Comparison of ENCODE assay signal across 1 cellular context in the genomic region with DNA sequence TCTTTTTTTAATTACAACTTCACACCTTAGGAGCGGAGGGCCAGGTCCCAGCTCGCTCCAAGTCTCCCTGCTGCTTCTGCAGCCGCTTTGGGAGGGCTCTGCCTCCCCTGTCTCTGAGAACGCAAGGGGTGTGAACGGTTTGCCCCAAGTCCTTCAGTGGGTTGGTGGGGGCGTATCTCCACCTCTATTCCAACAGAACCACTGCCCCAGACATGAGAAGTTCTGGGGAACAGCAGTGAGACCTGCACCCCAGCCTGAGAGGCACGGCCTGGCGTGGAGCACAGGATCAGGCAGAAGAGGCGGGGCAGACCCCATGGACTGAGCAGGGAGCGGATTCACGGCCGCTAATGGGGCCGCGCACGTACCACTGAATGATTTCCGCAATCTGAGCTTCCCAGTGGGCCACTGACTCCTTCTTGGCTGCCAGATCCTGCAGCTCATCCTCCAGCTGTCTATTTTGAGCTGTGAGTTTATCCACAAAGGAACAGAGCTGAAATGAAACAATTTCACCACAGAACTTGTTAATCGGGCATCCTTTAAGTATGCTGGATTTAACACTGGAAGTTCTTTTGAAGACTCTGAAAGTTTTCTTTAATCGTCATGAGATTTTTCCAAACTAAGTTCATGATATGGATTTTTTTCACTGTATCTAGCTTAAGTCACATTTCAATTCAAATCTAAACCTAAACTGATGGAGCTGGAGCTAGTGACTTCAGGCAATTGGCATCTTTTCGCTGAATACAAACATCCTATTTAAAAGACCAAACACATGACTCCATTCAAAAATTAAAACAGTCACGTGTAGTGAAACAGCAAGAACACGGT.
TF ChIP-seq lines count a peak whose summit lies in the region.

No MANE protein-coding gene starts in this region.

TF ChIP-seq in H1, 55 proteins besides CTCF, POLR2A, EP300 and RAD21:
- TF ChIP-seq ASH2L (IDR thresholded peaks at IDR 0.05; ENCODE audit: low read length) (no peak), GTF2F1 (IDR thresholded peaks at IDR 0.05; ENCODE audit: borderline replicate concordance, low read depth, low read length) (no peak), CREB1 (IDR thresholded peaks at IDR 0.05) (no peak), KDM5A (IDR thresholded peaks at IDR 0.05; ENCODE audit: low read length) (no peak), NANOG (IDR thresholded peaks at IDR 0.05; ENCODE audit: insufficient read depth, low read depth, low read length, poor library complexity, severe bottlenecking) (no peak), SIRT6 (IDR thresholded peaks at IDR 0.05; ENCODE audit: low read length) (no peak), PHF8 (conservative IDR thresholded peaks at IDR 0.05; ENCODE audit: low read depth, low read length) (no peak), TAF7 (optimal IDR thresholded peaks at IDR 0.05; ENCODE audit: borderline replicate concordance, low read depth, low read length) (no peak), EGR1 (IDR thresholded peaks at IDR 0.05; ENCODE audit: borderline replicate concordance, low read depth, low read length) (no peak), RNF2 (IDR thresholded peaks at IDR 0.05; ENCODE audit: borderline replicate concordance, low read depth, low read length, missing control alignments, poor library complexity, severe bottlenecking) (no peak), TBP (IDR thresholded peaks at IDR 0.05; ENCODE audit: low read depth, low read length) (no peak), SRF (IDR thresholded peaks at IDR 0.05; ENCODE audit: low read depth, low read length) (no peak), CHD2 (IDR thresholded peaks at IDR 0.05; ENCODE audit: low read length) (no peak)
- TF ChIP-seq, protein P1, sequence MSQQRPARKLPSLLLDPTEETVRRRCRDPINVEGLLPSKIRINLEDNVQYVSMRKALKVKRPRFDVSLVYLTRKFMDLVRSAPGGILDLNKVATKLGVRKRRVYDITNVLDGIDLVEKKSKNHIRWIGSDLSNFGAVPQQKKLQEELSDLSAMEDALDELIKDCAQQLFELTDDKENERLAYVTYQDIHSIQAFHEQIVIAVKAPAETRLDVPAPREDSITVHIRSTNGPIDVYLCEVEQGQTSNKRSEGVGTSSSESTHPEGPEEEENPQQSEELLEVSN (IDR thresholded peaks at IDR 0.05): no peak
- TF ChIP-seq, protein P2, sequence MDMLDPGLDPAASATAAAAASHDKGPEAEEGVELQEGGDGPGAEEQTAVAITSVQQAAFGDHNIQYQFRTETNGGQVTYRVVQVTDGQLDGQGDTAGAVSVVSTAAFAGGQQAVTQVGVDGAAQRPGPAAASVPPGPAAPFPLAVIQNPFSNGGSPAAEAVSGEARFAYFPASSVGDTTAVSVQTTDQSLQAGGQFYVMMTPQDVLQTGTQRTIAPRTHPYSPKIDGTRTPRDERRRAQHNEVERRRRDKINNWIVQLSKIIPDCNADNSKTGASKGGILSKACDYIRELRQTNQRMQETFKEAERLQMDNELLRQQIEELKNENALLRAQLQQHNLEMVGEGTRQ (IDR thresholded peaks at IDR 0.05; ENCODE audit: low read length): no peak
- TF ChIP-seq, protein P3, sequence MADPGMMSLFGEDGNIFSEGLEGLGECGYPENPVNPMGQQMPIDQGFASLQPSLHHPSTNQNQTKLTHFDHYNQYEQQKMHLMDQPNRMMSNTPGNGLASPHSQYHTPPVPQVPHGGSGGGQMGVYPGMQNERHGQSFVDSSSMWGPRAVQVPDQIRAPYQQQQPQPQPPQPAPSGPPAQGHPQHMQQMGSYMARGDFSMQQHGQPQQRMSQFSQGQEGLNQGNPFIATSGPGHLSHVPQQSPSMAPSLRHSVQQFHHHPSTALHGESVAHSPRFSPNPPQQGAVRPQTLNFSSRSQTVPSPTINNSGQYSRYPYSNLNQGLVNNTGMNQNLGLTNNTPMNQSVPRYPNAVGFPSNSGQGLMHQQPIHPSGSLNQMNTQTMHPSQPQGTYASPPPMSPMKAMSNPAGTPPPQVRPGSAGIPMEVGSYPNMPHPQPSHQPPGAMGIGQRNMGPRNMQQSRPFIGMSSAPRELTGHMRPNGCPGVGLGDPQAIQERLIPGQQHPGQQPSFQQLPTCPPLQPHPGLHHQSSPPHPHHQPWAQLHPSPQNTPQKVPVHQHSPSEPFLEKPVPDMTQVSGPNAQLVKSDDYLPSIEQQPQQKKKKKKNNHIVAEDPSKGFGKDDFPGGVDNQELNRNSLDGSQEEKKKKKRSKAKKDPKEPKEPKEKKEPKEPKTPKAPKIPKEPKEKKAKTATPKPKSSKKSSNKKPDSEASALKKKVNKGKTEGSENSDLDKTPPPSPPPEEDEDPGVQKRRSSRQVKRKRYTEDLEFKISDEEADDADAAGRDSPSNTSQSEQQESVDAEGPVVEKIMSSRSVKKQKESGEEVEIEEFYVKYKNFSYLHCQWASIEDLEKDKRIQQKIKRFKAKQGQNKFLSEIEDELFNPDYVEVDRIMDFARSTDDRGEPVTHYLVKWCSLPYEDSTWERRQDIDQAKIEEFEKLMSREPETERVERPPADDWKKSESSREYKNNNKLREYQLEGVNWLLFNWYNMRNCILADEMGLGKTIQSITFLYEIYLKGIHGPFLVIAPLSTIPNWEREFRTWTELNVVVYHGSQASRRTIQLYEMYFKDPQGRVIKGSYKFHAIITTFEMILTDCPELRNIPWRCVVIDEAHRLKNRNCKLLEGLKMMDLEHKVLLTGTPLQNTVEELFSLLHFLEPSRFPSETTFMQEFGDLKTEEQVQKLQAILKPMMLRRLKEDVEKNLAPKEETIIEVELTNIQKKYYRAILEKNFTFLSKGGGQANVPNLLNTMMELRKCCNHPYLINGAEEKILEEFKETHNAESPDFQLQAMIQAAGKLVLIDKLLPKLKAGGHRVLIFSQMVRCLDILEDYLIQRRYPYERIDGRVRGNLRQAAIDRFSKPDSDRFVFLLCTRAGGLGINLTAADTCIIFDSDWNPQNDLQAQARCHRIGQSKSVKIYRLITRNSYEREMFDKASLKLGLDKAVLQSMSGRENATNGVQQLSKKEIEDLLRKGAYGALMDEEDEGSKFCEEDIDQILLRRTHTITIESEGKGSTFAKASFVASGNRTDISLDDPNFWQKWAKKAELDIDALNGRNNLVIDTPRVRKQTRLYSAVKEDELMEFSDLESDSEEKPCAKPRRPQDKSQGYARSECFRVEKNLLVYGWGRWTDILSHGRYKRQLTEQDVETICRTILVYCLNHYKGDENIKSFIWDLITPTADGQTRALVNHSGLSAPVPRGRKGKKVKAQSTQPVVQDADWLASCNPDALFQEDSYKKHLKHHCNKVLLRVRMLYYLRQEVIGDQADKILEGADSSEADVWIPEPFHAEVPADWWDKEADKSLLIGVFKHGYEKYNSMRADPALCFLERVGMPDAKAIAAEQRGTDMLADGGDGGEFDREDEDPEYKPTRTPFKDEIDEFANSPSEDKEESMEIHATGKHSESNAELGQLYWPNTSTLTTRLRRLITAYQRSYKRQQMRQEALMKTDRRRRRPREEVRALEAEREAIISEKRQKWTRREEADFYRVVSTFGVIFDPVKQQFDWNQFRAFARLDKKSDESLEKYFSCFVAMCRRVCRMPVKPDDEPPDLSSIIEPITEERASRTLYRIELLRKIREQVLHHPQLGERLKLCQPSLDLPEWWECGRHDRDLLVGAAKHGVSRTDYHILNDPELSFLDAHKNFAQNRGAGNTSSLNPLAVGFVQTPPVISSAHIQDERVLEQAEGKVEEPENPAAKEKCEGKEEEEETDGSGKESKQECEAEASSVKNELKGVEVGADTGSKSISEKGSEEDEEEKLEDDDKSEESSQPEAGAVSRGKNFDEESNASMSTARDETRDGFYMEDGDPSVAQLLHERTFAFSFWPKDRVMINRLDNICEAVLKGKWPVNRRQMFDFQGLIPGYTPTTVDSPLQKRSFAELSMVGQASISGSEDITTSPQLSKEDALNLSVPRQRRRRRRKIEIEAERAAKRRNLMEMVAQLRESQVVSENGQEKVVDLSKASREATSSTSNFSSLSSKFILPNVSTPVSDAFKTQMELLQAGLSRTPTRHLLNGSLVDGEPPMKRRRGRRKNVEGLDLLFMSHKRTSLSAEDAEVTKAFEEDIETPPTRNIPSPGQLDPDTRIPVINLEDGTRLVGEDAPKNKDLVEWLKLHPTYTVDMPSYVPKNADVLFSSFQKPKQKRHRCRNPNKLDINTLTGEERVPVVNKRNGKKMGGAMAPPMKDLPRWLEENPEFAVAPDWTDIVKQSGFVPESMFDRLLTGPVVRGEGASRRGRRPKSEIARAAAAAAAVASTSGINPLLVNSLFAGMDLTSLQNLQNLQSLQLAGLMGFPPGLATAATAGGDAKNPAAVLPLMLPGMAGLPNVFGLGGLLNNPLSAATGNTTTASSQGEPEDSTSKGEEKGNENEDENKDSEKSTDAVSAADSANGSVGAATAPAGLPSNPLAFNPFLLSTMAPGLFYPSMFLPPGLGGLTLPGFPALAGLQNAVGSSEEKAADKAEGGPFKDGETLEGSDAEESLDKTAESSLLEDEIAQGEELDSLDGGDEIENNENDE (IDR thresholded peaks at IDR 0.05; ENCODE audit: insufficient replicate concordance, low read length): no peak
- TF ChIP-seq, protein P4, sequence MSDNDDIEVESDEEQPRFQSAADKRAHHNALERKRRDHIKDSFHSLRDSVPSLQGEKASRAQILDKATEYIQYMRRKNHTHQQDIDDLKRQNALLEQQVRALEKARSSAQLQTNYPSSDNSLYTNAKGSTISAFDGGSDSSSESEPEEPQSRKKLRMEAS (IDR thresholded peaks at IDR 0.05): no peak
TF ChIP-seq in H1: peak in this region for 0.
